ENCODE assay signal across 23 cellular contexts in genomic region chr4:172692701-172693100, GRCh38.
"Had no signal": no experiment of that assay in that cellular context is flagged by ENCODE, and none has a peak within 500 bp of the region (broad histone marks: within the 10 kb centered on the region; RNA-seq: fewer than 3 reads in every experiment).

No MANE protein-coding gene starts in this region.

- H3K4me3 Mint-ChIP-seq: activated CD4-positive, alpha-beta T cell treated with anti-CD3 and anti-CD28 coated beads, Interleukin-2, amount 10 ng/mL, durations not matched to agents 24 days and 14 days; activated CD8-positive, alpha-beta T cell treated with anti-CD3 and anti-CD28 coated beads for 36 hours; activated T-helper 17 cell treated with anti-CD3 and anti-CD28 coated beads, Interleukin-2, amount 50 U/mL, for 72 hours; brain; endodermal cell; naive B cell; neural crest cell had no signal

- ATAC-seq: activated CD8-positive, alpha-beta T cell treated with anti-CD3 and anti-CD28 coated beads for 36 hours; activated T-helper 17 cell treated with anti-CD3 and anti-CD28 coated beads, Interleukin-2, amount 50 U/mL, for 72 hours; gastrocnemius medialis; heart left ventricle; upper lobe of right lung had no signal

- H3K27ac Mint-ChIP-seq: activated CD4-positive, alpha-beta T cell treated with anti-CD3 and anti-CD28 coated beads, Interleukin-2, amount 10 ng/mL, durations not matched to agents 24 days and 14 days; activated CD8-positive, alpha-beta T cell treated with anti-CD3 and anti-CD28 coated beads for 36 hours; activated T-helper 17 cell treated with anti-CD3 and anti-CD28 coated beads, Interleukin-2, amount 50 U/mL, for 72 hours; brain; endodermal cell; naive B cell had no signal

- H3K27me3 Mint-ChIP-seq: activated CD4-positive, alpha-beta T cell treated with anti-CD3 and anti-CD28 coated beads, Interleukin-2, amount 10 ng/mL, durations not matched to agents 24 days and 14 days; activated CD8-positive, alpha-beta T cell treated with anti-CD3 and anti-CD28 coated beads for 36 hours; activated T-helper 17 cell treated with anti-CD3 and anti-CD28 coated beads, Interleukin-2, amount 50 U/mL, for 72 hours; brain; naive B cell had no signal

- H3K9me3 ChIP-seq: colonic mucosa, gastrocnemius medialis had no signal

- H3K4me1 ChIP-seq: colonic mucosa, gastrocnemius medialis, heart left ventricle, left ventricle myocardium inferior, upper lobe of right lung had no signal

- H3K36me3 ChIP-seq: colonic mucosa, gastrocnemius medialis, heart left ventricle, left ventricle myocardium inferior, upper lobe of right lung had no signal

- DNase-seq: activated CD4-positive, alpha-beta T cell treated with anti-CD3 and anti-CD28 coated beads, Interleukin-2, amount 10 ng/mL, durations not matched to agents 24 days and 14 days; activated CD8-positive, alpha-beta T cell treated with anti-CD3 and anti-CD28 coated beads for 36 hours; activated naive CD4-positive, alpha-beta T cell treated with Interleukin-2 at 50 U/mL for 16 hours; activated T-cell treated with anti-CD3 and anti-CD28 coated beads, Interleukin-2, amount 50 U/mL, for 1 hour; anterior cingulate cortex; central memory CD4-positive, alpha-beta T cell; colonic mucosa; endodermal cell; erythroblast; gastrocnemius medialis; heart left ventricle; kidney; left ventricle myocardium inferior; naive B cell; retina; stimulated activated CD4-positive, alpha-beta T cell treated with anti-CD3 and anti-CD28 coated beads, Interleukin-12 subunit alpha, Interleukin-12 subunit beta, amount 100 ng/mL, for 4 hours; stimulated activated CD4-positive, alpha-beta T cell treated with anti-CD3 and anti-CD28 coated beads, Interleukin-1b, Interleukin-23, amount 100 ng/mL, for 48 hours; stimulated activated CD8-positive, alpha-beta memory T cell treated with anti-CD3 and anti-CD28 coated beads, Interleukin-4, amount 100 ng/mL, for 48 hours; stimulated activated naive CD4-positive, alpha-beta T cell; upper lobe of right lung had no signal

- H3K4me1 Mint-ChIP-seq: activated CD4-positive, alpha-beta T cell treated with anti-CD3 and anti-CD28 coated beads, Interleukin-2, amount 10 ng/mL, durations not matched to agents 24 days and 14 days; activated T-helper 17 cell treated with anti-CD3 and anti-CD28 coated beads, Interleukin-2, amount 50 U/mL, for 72 hours; brain; endodermal cell; naive B cell; neural crest cell had no signal

- H3K36me3 Mint-ChIP-seq: naive B cell had no signal

- H3K27ac ChIP-seq: colonic mucosa, gastrocnemius medialis, heart left ventricle, left ventricle myocardium inferior, upper lobe of right lung had no signal

- H3K27me3 ChIP-seq: colonic mucosa, gastrocnemius medialis, heart left ventricle, upper lobe of right lung had no signal

- H3K4me3 ChIP-seq: colonic mucosa, gastrocnemius medialis, heart left ventricle, left ventricle myocardium inferior, upper lobe of right lung had no signal
